Comparison of ENCODE assay signal across 10 cellular contexts in genomic region chr16:49528035-49528434, GRCh38.
DNase-seq lines count a peak whose midpoint lies in the region; ATAC-seq and TF ChIP-seq lines count a peak whose summit lies in the region.
"Had no signal": no experiment of that assay in that cellular context is flagged by ENCODE, and none has a peak within 500 bp of the region (broad histone marks: within the 10 kb centered on the region; RNA-seq: fewer than 3 reads in every experiment).

No MANE protein-coding gene starts in this region.

- TF ChIP-seq CTCF in astrocyte of the spinal cord (IDR thresholded peaks at IDR 0.05; ENCODE audit: low read depth, low read length) (no peak), upper lobe of left lung (IDR thresholded peaks at IDR 0.05) (no peak)

- H3K9me3 ChIP-seq in muscle layer of colon (ENCODE audit: low read length) (no peaks in the 10 kb centered on the region), upper lobe of left lung (no peaks in the 10 kb centered on the region)
- H3K9me3 ChIP-seq: Caco-2 had no signal

- DNase-seq in activated T-cell treated with anti-CD3 and anti-CD28 coated beads for 1 hour (ENCODE audit: low read depth) (peak; percentile 5), activated T-cell treated with anti-CD3 and anti-CD28 coated beads for 4 hours (no peak), astrocyte of the spinal cord (ENCODE audit: low read depth, low spot score) (peak; percentile 48), upper lobe of left lung (no peak), substantia nigra (lab: John Stamatoyannopoulos, UW) (no peak)
- DNase-seq: Caco-2 had no signal

- no peaks in the 10 kb centered on the region for H3K4me1 ChIP-seq in muscle layer of colon (ENCODE audit: insufficient read depth, low read length)
- peaks cover 3 to 13% (median 6%) of the 10 kb centered on the region in 4 donors for H3K4me1 ChIP-seq in upper lobe of left lung
- H3K4me1 ChIP-seq: Caco-2 had no signal

- TF ChIP-seq EP300 in upper lobe of left lung (IDR thresholded peaks at IDR 0.05), result no peak

- H3K36me3 ChIP-seq in muscle layer of colon (ENCODE audit: insufficient read depth, low read length) (no peaks in the 10 kb centered on the region), upper lobe of left lung (peaks cover 0 to 5% (median 0%) of the 10 kb centered on the region in 4 donors)

- TF ChIP-seq POLR2A in upper lobe of left lung (IDR thresholded peaks at IDR 0.05), result no peak

- ATAC-seq in upper lobe of left lung (ENCODE audit: low FRiP score in 2 of 2), result peak in 1 of 2 donors; percentile 44
- no peak for ATAC-seq in HG03135 (IDR thresholded peaks at IDR 0.05; ENCODE audit: unreplicated experiment)
- no peak for ATAC-seq in HG03025 (IDR thresholded peaks at IDR 0.05; ENCODE audit: low FRiP score, unreplicated experiment)

- H3K4me3 ChIP-seq in astrocyte of the spinal cord (ENCODE audit: low read depth, low read length) (peak overlapping the region; percentile 24), muscle layer of colon (ENCODE audit: low read depth in 1 of 2, low read length in 2 of 2) (peak overlapping the region; percentile 15 to 49), upper lobe of left lung (peak overlapping the region in 3 of 4 donors; percentile 17 to 43 (median 42))
- H3K4me3 ChIP-seq: lung had no signal

- H3K27me3 ChIP-seq in muscle layer of colon (ENCODE audit: control insufficient read depth in 1 of 2, insufficient read depth in 2 of 2, low read length in 2 of 2), result no peaks in the 10 kb centered on the region
- H3K27me3 ChIP-seq in upper lobe of left lung, result no peaks in the 10 kb centered on the region

- peak overlapping the region; percentile 39 for H3K9ac ChIP-seq in muscle layer of colon (ENCODE audit: low read length)

- WGBS in upper lobe of left lung, 2 donors, result 2 to 9% methylated on average over 15 to 16 of the region's 16 CpGs

- in situ Hi-C loops in astrocyte of the spinal cord (cut with HindIII; ENCODE audit: low sequenced_read_pairs), result no loop called here

- H3K27ac ChIP-seq in muscle layer of colon (ENCODE audit: low read depth, low read length) (peak overlapping the region; percentile 74), upper lobe of left lung (no peak overlapping the region), substantia nigra (ENCODE audit: low read depth, low read length, poor library complexity, severe bottlenecking) (no peak overlapping the region)

Comparison
In these comparisons a context has a peak if more than half of its experiments do, and no peak if none do; other contexts are left out.
1. DNase-seq: peak in activated T-cell treated with anti-CD3 and anti-CD28 coated beads for 1 hour (single experiment) and astrocyte of the spinal cord (single experiment); none in activated T-cell treated with anti-CD3 and anti-CD28 coated beads for 4 hours (single experiment), upper lobe of left lung (0 of 2) and substantia nigra (0 of 49).
2. Peak in every context shown above with its lines, with median percentiles within 50 percentile points of each other: H3K4me3 ChIP-seq.